ENCODE assay signal across 8 cellular contexts in the genomic region with DNA sequence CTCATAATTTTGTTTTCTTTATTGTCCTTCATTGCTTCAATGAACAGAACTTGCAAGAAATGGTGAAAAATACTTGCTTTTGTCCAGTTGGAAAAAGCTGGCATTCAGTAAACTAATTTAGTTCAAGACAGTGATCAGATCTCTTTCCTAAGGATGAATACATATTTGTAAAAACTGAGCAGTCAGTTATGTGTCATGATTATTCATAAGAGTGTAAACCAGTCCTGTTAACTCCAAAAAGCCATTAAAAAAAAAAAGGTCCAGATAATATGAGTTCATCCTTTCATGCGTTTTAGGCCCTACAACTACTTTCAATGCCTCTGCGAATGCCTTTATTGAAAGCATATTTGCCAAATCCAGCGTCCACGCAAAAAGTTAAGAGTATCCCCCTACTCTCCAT. TPM values are rescaled to one million over a fixed set of nuclear protein-coding genes. Genes with fewer than 3 reads are reported as not detected.
DNase-seq lines count a peak whose midpoint lies in the region; ATAC-seq and TF ChIP-seq lines count a peak whose summit lies in the region.

No MANE protein-coding gene starts in this region.

- H3K27me3 ChIP-seq in OCI-LY1 (ENCODE audit: insufficient read depth, low read length) (no peaks in the 10 kb centered on the region), ovary (no peaks in the 10 kb centered on the region)

- no peak for TF ChIP-seq POLR2A in ovary (IDR thresholded peaks at IDR 0.05)

- TF ChIP-seq EP300 in ovary (IDR thresholded peaks at IDR 0.05), result no peak

- H3K36me3 ChIP-seq in OCI-LY1 (ENCODE audit: insufficient read depth, low read length), result peaks cover 21% of the 10 kb centered on the region
- no peaks in the 10 kb centered on the region for H3K36me3 ChIP-seq in ovary

- no peaks in the 10 kb centered on the region for H4K20me1 ChIP-seq in OCI-LY1 (ENCODE audit: insufficient read depth, low read length)

- peak overlapping the region; percentile 84 for H3K9ac ChIP-seq in OCI-LY1 (ENCODE audit: low read length)

- no peak overlapping the region for H2AFZ ChIP-seq in OCI-LY1 (ENCODE audit: low read length)

- no peak for ATAC-seq in HG03442 (IDR thresholded peaks at IDR 0.05; ENCODE audit: unreplicated experiment)
- ATAC-seq in HG02852 (IDR thresholded peaks at IDR 0.05; ENCODE audit: unreplicated experiment), result no peak

- H3F3A ChIP-seq in OCI-LY1 (ENCODE audit: insufficient read depth, low read length), result no peaks in the 10 kb centered on the region; the same call in 1 of the 2 replicates

- intact Hi-C loops in ovary (cut with DNase I), result loop anchor here in 2 of 4 donors (5.0 to 10.0 kb wide), 2 partner anchors 118 to 125 kb away; a partner anchor contains a TSS

- WGBS in ovary, 3 donors, result 0% methylated on average over 4 of the region's 4 CpGs

- H3K27ac ChIP-seq in OCI-LY1 (ENCODE audit: low read depth, low read length, poor library complexity, severe bottlenecking) (no peak overlapping the region), ovary (peak overlapping the region in 1 of 2 donors; percentile 64)

- DNase-seq in GM12864 (ENCODE audit: low read depth), result no peak
- DNase-seq in epithelial cell of esophagus (ENCODE audit: low read depth), result peak; percentile 52
- DNase-seq in ovary, result no peak
- no peak for DNase-seq in iPS-NIHi11 (ENCODE audit: low spot score)
- no peak for DNase-seq in NCI-H1436 (lab: John Stamatoyannopoulos, UW)

- H3K4me2 ChIP-seq in OCI-LY1 (ENCODE audit: low read length), result peak overlapping the region; percentile 92

- H3K79me2 ChIP-seq in OCI-LY1 (ENCODE audit: insufficient read depth, low read length), result peaks cover 6% of the 10 kb centered on the region

- no peaks in the 10 kb centered on the region for H3K9me2 ChIP-seq in OCI-LY1 (ENCODE audit: low read depth, low read length)

- no peaks in the 10 kb centered on the region for H3K9me3 ChIP-seq in OCI-LY1 (ENCODE audit: low read length)
- no peaks in the 10 kb centered on the region for H3K9me3 ChIP-seq in ovary

- H3K4me3 ChIP-seq in GM12864 (ENCODE audit: low read depth, low read length), result peak overlapping the region; percentile 73
- H3K4me3 ChIP-seq in OCI-LY1 (ENCODE audit: low read depth, low read length, poor library complexity, severe bottlenecking), result peak overlapping the region; percentile 94
- H3K4me3 ChIP-seq in epithelial cell of esophagus (ENCODE audit: low read length), result peak overlapping the region; percentile 80
- peak overlapping the region; percentile 97 for H3K4me3 ChIP-seq in ovary

- H3K4me1 ChIP-seq in OCI-LY1 (ENCODE audit: insufficient read depth, low read length, severe bottlenecking) (peaks cover 29% of the 10 kb centered on the region), ovary (ENCODE audit: insufficient read depth) (peaks cover 5% of the 10 kb centered on the region)

- no peak for TF ChIP-seq CTCF in GM12864 (IDR thresholded peaks at IDR 0.05; ENCODE audit: low read depth, low read length, missing control alignments)
- TF ChIP-seq CTCF in OCI-LY1 (IDR thresholded peaks at IDR 0.05; ENCODE audit: low read length), result no peak
- TF ChIP-seq CTCF in epithelial cell of esophagus (IDR thresholded peaks at IDR 0.05; ENCODE audit: insufficient read depth, low read depth, low read length, missing control alignments), result no peak
- TF ChIP-seq CTCF in ovary (IDR thresholded peaks at IDR 0.05), result no peak

RNA-seq across cellular contexts. Expression of a gene that starts 0.6 kb away (rescaled TPM):
- total RNA-seq in ovary, result 10 to 100 TPM; 22.4 to 48.5 (median 39.9) TPM
- polyA plus RNA-seq in ovary, result 10 to 100 TPM; 12.1 to 16.8 TPM

RNA-seq across cellular contexts. Expression of a gene that starts 0.7 kb away (rescaled TPM):
- 1 to 10 TPM; 2.8 to 5.3 (median 4.3) TPM for total RNA-seq in ovary
- polyA plus RNA-seq in ovary, result 1 to 10 TPM; 4.4 to 5.2 TPM
